ENCODE assay signal across 19 cellular contexts in the genomic region with DNA sequence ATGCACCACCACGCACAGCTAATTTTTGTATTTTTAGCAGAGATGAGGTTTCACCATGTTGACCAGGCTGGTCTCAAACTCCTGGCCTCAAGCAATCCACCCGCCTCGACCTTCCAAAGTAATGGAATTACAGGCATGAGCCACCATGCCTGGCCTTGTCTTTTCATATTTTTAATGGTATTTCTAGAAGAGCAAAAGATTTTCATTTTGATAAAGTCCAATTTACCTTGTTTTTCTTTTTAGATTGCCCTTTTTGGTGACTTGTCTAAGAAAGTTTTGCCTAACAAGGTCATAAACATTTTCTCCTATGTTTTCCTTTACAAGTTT. TPM values are rescaled to one million over a fixed set of nuclear protein-coding genes. Genes with fewer than 3 reads are reported as not detected.
"Had no signal": no experiment of that assay in that cellular context is flagged by ENCODE, and none has a peak within 500 bp of the region (broad histone marks: within the 10 kb centered on the region; RNA-seq: fewer than 3 reads in every experiment).

No MANE protein-coding gene starts in this region.

- H3K27me3 ChIP-seq: heart left ventricle, neural progenitor cell, pancreas had no signal

- FAIRE-seq: colon, endothelial cell of umbilical vein, frontal cortex, pancreas, small intestine, urothelium cell line had no signal

- H3K36me3 Mint-ChIP-seq: natural killer cell treated with Interleukin-12 subunit alpha and Interleukin-12 subunit beta and Interleukin-15 and Interleukin-18, amount 100 ng/mL, for 72 hours; neural progenitor cell; type B pancreatic cell had no signal

- H3K27me3 Mint-ChIP-seq: progenitor cell of endocrine pancreas, type B pancreatic cell had no signal

- ATAC-seq: heart left ventricle; left lobe of liver; natural killer cell treated with Interleukin-12 subunit alpha and Interleukin-12 subunit beta and Interleukin-15 and Interleukin-18, amount 100 ng/mL, for 72 hours; pancreas; right cardiac atrium had no signal

- H3K27ac Mint-ChIP-seq: dendritic cell treated with granulocyte-macrophage colony-stimulating factor and Interleukin-4, amounts not matched to agents 40 ng/mL and 50 ng/mL, for 4 days; natural killer cell treated with Interleukin-12 subunit alpha and Interleukin-12 subunit beta and Interleukin-15 and Interleukin-18, amount 100 ng/mL, for 72 hours; neural progenitor cell; progenitor cell of endocrine pancreas; type B pancreatic cell had no signal

- H3K4me2 ChIP-seq: neural progenitor cell had no signal

- H3K36me3 ChIP-seq: heart left ventricle, neural progenitor cell, pancreas had no signal

- H3K9ac ChIP-seq: neural progenitor cell had no signal

- H3K9me3 ChIP-seq: pancreas had no signal

- H3K27ac ChIP-seq: heart left ventricle, neural progenitor cell, pancreas had no signal

- H3K4me3 Mint-ChIP-seq: dendritic cell treated with granulocyte-macrophage colony-stimulating factor and Interleukin-4, amounts not matched to agents 40 ng/mL and 50 ng/mL, for 4 days; natural killer cell treated with Interleukin-12 subunit alpha and Interleukin-12 subunit beta and Interleukin-15 and Interleukin-18, amount 100 ng/mL, for 72 hours; neural progenitor cell; type B pancreatic cell had no signal

- DNase-seq: heart left ventricle; hippocampal formation; midbrain; occipital lobe; right cardiac atrium; small intestine; stimulated activated CD4-positive, alpha-beta T cell treated with anti-CD3 and anti-CD28 coated beads, Interleukin-2, amount 100 ng/mL, for 48 hours; stimulated activated naive CD4-positive, alpha-beta T cell treated with Interleukin-2 at 50 U/mL for 16 hours had no signal

- H3K4me3 ChIP-seq: heart left ventricle, neural progenitor cell, pancreas had no signal

- H2AFZ ChIP-seq: neural progenitor cell had no signal

- H3K9me3 Mint-ChIP-seq: dendritic cell treated with granulocyte-macrophage colony-stimulating factor and Interleukin-4, amounts not matched to agents 40 ng/mL and 50 ng/mL, for 4 days; natural killer cell treated with Interleukin-12 subunit alpha and Interleukin-12 subunit beta and Interleukin-15 and Interleukin-18, amount 100 ng/mL, for 72 hours had no signal

RNA-seq across cellular contexts. Expression of gene DKK3, which starts 56.5 kb away (rescaled TPM):
- total RNA-seq: natural killer cell treated with Interleukin-12 subunit alpha and Interleukin-12 subunit beta and Interleukin-15 and Interleukin-18, amount 100 ng/mL, for 72 hours had no signal
